In genomic region chr17:51244041-51244440, GRCh38 we compare ENCODE assay signal across 23 cellular contexts.
"Had no signal": no experiment of that assay in that cellular context is flagged by ENCODE, and none has a peak within 500 bp of the region (broad histone marks: within the 10 kb centered on the region; RNA-seq: fewer than 3 reads in every experiment).

No MANE protein-coding gene starts in this region.

- H3K27me3 ChIP-seq: brain microvascular endothelial cell, esophagus muscularis mucosa, foreskin keratinocyte, heart left ventricle, right lobe of liver, testis, transverse colon had no signal

- H3K9me3 Mint-ChIP-seq: activated CD4-positive, alpha-beta memory T cell treated with anti-CD3 and anti-CD28 coated beads, Interleukin-2, amount 10 ng/mL, durations not matched to agents 7 days and 5 days; activated CD4-positive, alpha-beta T cell treated with anti-CD3 and anti-CD28 coated beads, Interleukin-2, amount 10 ng/mL, durations not matched to agents 7 days and 5 days; activated naive CD8-positive, alpha-beta T cell treated with anti-CD3 and anti-CD28 coated beads, Interleukin-2, amount 10 ng/mL, durations not matched to agents 7 days and 5 days; activated T-cell treated with anti-CD3 and anti-CD28 coated beads, Interleukin-2, amount 50 U/mL, for 4 hours; activated T-helper 2 cell treated with anti-CD3 and anti-CD28 coated beads, Interferon-gamma antibody, Interleukin-2, Interleukin-4, amounts not matched to agents 10 μg/mL and 5 μg/mL and 100 μg/mL, durations not matched to agents 14 hours and 24 hours and 36 hours had no signal

- H3K27ac Mint-ChIP-seq: activated CD4-positive, alpha-beta memory T cell treated with anti-CD3 and anti-CD28 coated beads, Interleukin-2, amount 10 ng/mL, durations not matched to agents 7 days and 5 days; activated CD4-positive, alpha-beta T cell treated with anti-CD3 and anti-CD28 coated beads, Interleukin-2, amount 10 ng/mL, durations not matched to agents 7 days and 5 days; activated T-helper 2 cell treated with anti-CD3 and anti-CD28 coated beads, Interferon-gamma antibody, Interleukin-2, Interleukin-4, amounts not matched to agents 10 μg/mL and 5 μg/mL and 100 μg/mL, durations not matched to agents 14 hours and 24 hours and 36 hours; nephron had no signal

- H3K4me1 Mint-ChIP-seq: endodermal cell, nephron had no signal

- DNase-seq: activated CD4-positive, alpha-beta memory T cell treated with anti-CD3 and anti-CD28 coated beads, Interleukin-2, amount 10 ng/mL, durations not matched to agents 7 days and 5 days; activated CD4-positive, alpha-beta T cell treated with anti-CD3 and anti-CD28 coated beads, Interleukin-2, amount 10 ng/mL, durations not matched to agents 7 days and 5 days; activated CD8-positive, alpha-beta memory T cell treated with anti-CD3 and anti-CD28 coated beads, Interleukin-2, amount 50 U/mL, for 48 hours; activated naive CD8-positive, alpha-beta T cell treated with anti-CD3 and anti-CD28 coated beads, Interleukin-2, amount 10 ng/mL, durations not matched to agents 7 days and 5 days; activated T-cell treated with anti-CD3 and anti-CD28 coated beads, Interleukin-2, amount 50 U/mL, for 4 hours; amniotic stem cell; brain microvascular endothelial cell; endodermal cell; foreskin keratinocyte; heart left ventricle; hypothalamus; left ventricle myocardium inferior; right lobe of liver; stimulated activated CD4-positive, alpha-beta T cell treated with anti-CD3 and anti-CD28 coated beads, Interleukin-2, amount 100 ng/mL, for 48 hours; stimulated activated naive CD8-positive, alpha-beta T cell treated with anti-CD3 and anti-CD28 coated beads, Interleukin-15, Interleukin-2, amounts not matched to agents 100 U/mL and 50 U/mL, for 24 hours; T-helper 9 cell; testis; transverse colon had no signal

- H3K9me3 ChIP-seq: esophagus muscularis mucosa, heart left ventricle, left ventricle myocardium inferior, right lobe of liver, testis, transverse colon had no signal

- H3K4me1 ChIP-seq: esophagus muscularis mucosa, foreskin keratinocyte, heart left ventricle, left ventricle myocardium inferior, testis had no signal

- ATAC-seq: activated CD4-positive, CD25-positive, alpha-beta regulatory T cell treated with anti-CD3 and anti-CD28 coated beads, Interleukin-2, amount 50 U/mL, for 24 hours; activated T-cell treated with anti-CD3 and anti-CD28 coated beads, Interleukin-2, amount 50 U/mL, for 4 hours; foreskin keratinocyte; heart left ventricle; stimulated activated naive CD8-positive, alpha-beta T cell treated with anti-CD3 and anti-CD28 coated beads, Interleukin-15, Interleukin-2, amounts not matched to agents 100 U/mL and 50 U/mL, for 24 hours had no signal

- H3K27me3 Mint-ChIP-seq: activated CD4-positive, alpha-beta memory T cell treated with anti-CD3 and anti-CD28 coated beads, Interleukin-2, amount 10 ng/mL, durations not matched to agents 7 days and 5 days; activated CD4-positive, alpha-beta T cell treated with anti-CD3 and anti-CD28 coated beads, Interleukin-2, amount 10 ng/mL, durations not matched to agents 7 days and 5 days; activated naive CD8-positive, alpha-beta T cell treated with anti-CD3 and anti-CD28 coated beads, Interleukin-2, amount 10 ng/mL, durations not matched to agents 7 days and 5 days had no signal

- H3K27ac ChIP-seq: brain microvascular endothelial cell, esophagus muscularis mucosa, foreskin keratinocyte, heart left ventricle, left ventricle myocardium inferior, right lobe of liver, testis, transverse colon, VCaP had no signal

- H3K4me3 Mint-ChIP-seq: activated CD4-positive, alpha-beta memory T cell treated with anti-CD3 and anti-CD28 coated beads, Interleukin-2, amount 10 ng/mL, durations not matched to agents 7 days and 5 days; activated CD4-positive, alpha-beta T cell treated with anti-CD3 and anti-CD28 coated beads, Interleukin-2, amount 10 ng/mL, durations not matched to agents 7 days and 5 days; activated naive CD8-positive, alpha-beta T cell treated with anti-CD3 and anti-CD28 coated beads, Interleukin-2, amount 10 ng/mL, durations not matched to agents 7 days and 5 days; activated T-cell treated with anti-CD3 and anti-CD28 coated beads, Interleukin-2, amount 50 U/mL, for 4 hours; endodermal cell; nephron had no signal
